In the genomic region with DNA sequence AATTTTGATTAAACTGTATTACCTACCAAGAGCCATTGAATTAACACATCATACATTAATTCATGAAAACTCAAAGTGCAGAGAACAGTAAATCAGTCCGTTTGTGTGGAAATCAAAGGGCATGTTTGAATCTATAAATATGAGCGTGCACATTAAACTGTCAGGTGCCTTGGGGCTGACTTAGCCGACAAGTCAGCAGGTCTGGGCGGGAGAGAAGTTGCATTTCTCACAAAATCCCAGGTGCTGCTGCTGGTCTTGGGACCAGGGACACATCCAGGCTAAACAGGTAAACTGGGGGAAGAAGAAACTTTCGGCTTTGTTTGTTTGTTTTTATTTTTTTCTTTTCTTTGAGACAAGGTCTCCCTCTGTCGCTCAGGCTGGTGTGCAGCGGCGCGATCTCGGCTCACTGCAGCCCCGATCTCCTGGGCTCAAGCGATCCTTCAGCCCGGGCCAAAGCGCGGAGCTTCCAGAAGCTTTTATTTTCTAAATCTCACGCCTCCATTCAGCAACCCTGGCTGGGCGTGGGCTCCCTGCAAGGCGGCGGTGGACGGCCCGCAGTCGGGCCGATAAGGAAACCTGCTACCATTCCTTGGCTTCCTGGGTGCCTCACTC, we compare ENCODE assay signal across 1 cellular context.
TF ChIP-seq lines count a peak whose summit lies in the region.

No MANE protein-coding gene starts in this region.

TF ChIP-seq in neural cell, 6 proteins besides CTCF, POLR2A, EP300 and RAD21 (continued from another document):
- TF ChIP-seq, protein P1, sequence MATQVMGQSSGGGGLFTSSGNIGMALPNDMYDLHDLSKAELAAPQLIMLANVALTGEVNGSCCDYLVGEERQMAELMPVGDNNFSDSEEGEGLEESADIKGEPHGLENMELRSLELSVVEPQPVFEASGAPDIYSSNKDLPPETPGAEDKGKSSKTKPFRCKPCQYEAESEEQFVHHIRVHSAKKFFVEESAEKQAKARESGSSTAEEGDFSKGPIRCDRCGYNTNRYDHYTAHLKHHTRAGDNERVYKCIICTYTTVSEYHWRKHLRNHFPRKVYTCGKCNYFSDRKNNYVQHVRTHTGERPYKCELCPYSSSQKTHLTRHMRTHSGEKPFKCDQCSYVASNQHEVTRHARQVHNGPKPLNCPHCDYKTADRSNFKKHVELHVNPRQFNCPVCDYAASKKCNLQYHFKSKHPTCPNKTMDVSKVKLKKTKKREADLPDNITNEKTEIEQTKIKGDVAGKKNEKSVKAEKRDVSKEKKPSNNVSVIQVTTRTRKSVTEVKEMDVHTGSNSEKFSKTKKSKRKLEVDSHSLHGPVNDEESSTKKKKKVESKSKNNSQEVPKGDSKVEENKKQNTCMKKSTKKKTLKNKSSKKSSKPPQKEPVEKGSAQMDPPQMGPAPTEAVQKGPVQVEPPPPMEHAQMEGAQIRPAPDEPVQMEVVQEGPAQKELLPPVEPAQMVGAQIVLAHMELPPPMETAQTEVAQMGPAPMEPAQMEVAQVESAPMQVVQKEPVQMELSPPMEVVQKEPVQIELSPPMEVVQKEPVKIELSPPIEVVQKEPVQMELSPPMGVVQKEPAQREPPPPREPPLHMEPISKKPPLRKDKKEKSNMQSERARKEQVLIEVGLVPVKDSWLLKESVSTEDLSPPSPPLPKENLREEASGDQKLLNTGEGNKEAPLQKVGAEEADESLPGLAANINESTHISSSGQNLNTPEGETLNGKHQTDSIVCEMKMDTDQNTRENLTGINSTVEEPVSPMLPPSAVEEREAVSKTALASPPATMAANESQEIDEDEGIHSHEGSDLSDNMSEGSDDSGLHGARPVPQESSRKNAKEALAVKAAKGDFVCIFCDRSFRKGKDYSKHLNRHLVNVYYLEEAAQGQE (IDR thresholded peaks at IDR 0.05; ENCODE audit: borderline replicate concordance): no peak
